In the genomic region with DNA sequence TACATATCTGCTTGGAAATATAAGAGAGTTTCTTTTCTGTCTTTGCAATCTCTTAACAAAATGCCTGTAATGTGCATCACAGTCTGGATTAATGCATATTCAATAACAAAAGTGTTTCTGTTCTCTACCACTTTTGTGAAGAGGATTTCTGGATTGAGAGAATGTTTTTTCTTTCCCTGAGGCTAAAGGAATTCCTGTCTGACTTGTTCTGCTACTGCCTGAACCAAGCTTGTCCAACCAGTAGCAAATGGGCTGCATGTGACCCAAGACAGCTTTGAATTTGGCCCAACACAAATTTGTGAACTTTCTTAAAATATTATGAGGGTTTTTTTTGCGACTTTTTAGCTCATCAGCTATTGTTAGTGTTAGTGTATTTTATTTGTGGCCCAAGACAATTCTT, we compare ENCODE assay signal across 18 cellular contexts.
DNase-seq lines count a peak whose midpoint lies in the region; ATAC-seq, FAIRE-seq and TF ChIP-seq lines count a peak whose summit lies in the region.
"Had no signal": no experiment of that assay in that cellular context is flagged by ENCODE, and none has a peak within 500 bp of the region (broad histone marks: within the 10 kb centered on the region; RNA-seq: fewer than 3 reads in every experiment).

No MANE protein-coding gene starts in this region.

- no peaks in the 10 kb centered on the region for H3K27me3 Mint-ChIP-seq in mesothelial cell of epicardium (ENCODE audit: low read depth)
- H3K27me3 Mint-ChIP-seq: IgD-negative memory B cell had no signal

- WGBS in A549 (ENCODE audit: missing lambda C conversion rate): 5% methylated on average over 1 of the region's 1 CpG
- WGBS in testis, 2 donors: 79 to 92% methylated on average over 1 of the region's 1 CpG

- peak overlapping the region; percentile 44 for H3K27ac Mint-ChIP-seq in mesothelial cell of epicardium
- H3K27ac Mint-ChIP-seq: CD14-positive monocyte, IgD-negative memory B cell had no signal

- ATAC-seq in A549: no peak
- no peak for ATAC-seq in HG03460 (IDR thresholded peaks at IDR 0.05; ENCODE audit: unreplicated experiment)
- ATAC-seq: Panc1 had no signal

- peaks cover 22% of the 10 kb centered on the region for H3K4me1 Mint-ChIP-seq in mesothelial cell of epicardium
- H3K4me1 Mint-ChIP-seq: CD14-positive monocyte, IgD-negative memory B cell had no signal

- H3K36me3 Mint-ChIP-seq in mesothelial cell of epicardium: no peaks in the 10 kb centered on the region
- H3K36me3 Mint-ChIP-seq: CD14-positive monocyte, IgD-negative memory B cell had no signal

- H3K4me1 ChIP-seq in A549 (no peaks in the 10 kb centered on the region), testis (no peaks in the 10 kb centered on the region)
- H3K4me1 ChIP-seq: HAP-1 had no signal

- no peak for TF ChIP-seq CTCF in A549 (IDR thresholded peaks at IDR 0.05)
- TF ChIP-seq CTCF in epithelial cell of esophagus (IDR thresholded peaks at IDR 0.05; ENCODE audit: insufficient read depth, low read depth, low read length, missing control alignments): no peak
- no peak for TF ChIP-seq CTCF in mesothelial cell of epicardium (IDR thresholded peaks at IDR 0.05; ENCODE audit: unreplicated experiment)
- no peak for TF ChIP-seq CTCF in testis (IDR thresholded peaks at IDR 0.05)

- H3K27ac ChIP-seq in A549: no peak overlapping the region
- no peak overlapping the region for H3K27ac ChIP-seq in testis

- TF ChIP-seq EP300 in A549 (IDR thresholded peaks at IDR 0.05): no peak

- H3K4me3 ChIP-seq in A549 (no peak overlapping the region), epithelial cell of esophagus (ENCODE audit: low read length) (no peak overlapping the region), testis (no peak overlapping the region)
- H3K4me3 ChIP-seq: HAP-1 had no signal

- H3K9me3 ChIP-seq in A549 (no peaks in the 10 kb centered on the region), testis (no peaks in the 10 kb centered on the region)
- H3K9me3 ChIP-seq: HAP-1 had no signal

- no peak for TF ChIP-seq RAD21 in A549 (conservative IDR thresholded peaks at IDR 0.05 in 1 of 2, IDR thresholded peaks at IDR 0.05 in 1 of 2)

- CTCF ChIA-PET in A549 (lab: Yijun Ruan, JAX): no interaction called here

- no peak overlapping the region for H3K4me3 Mint-ChIP-seq in mesothelial cell of epicardium
- H3K4me3 Mint-ChIP-seq: CD14-positive monocyte, IgD-negative memory B cell had no signal

- intact Hi-C loops in testis (cut with DNase I; ENCODE audit: low total_unique reads): no loop called here

- DNase-seq in A549 (ENCODE audit: low read depth in 1 of 2, low spot score in 1 of 2): no peak
- peak; percentile 6 for DNase-seq in ELF-1 (ENCODE audit: low read depth, low spot score)
- peak; percentile 26 for DNase-seq in epithelial cell of esophagus (ENCODE audit: low read depth)
- no peak for DNase-seq in mesothelial cell of epicardium (ENCODE audit: low spot score in 2 of 2, unreplicated experiment in 2 of 2)
- no peak for DNase-seq in testis
- no peak for DNase-seq in HPDE6-E6E7 (ENCODE audit: extremely low spot score)
- DNase-seq: ACHN, AML-193, COR-L47, Kasumi-1, NCI-H1930, NCI-H82, Right ventricle myocardium superior had no signal

- no peak overlapping the region for H3K4me2 ChIP-seq in A549

- peaks cover 25% of the 10 kb centered on the region for H3K9me3 Mint-ChIP-seq in mesothelial cell of epicardium
- H3K9me3 Mint-ChIP-seq: IgD-negative memory B cell had no signal

- peak; percentile 39 for FAIRE-seq in A549 (lab: Jason Lieb, UNC)

- H3K27me3 ChIP-seq in testis: no peaks in the 10 kb centered on the region

- TF ChIP-seq POLR2A in A549 (IDR thresholded peaks at IDR 0.05; ENCODE audit: low read length) (no peak), testis (IDR thresholded peaks at IDR 0.05) (no peak)

- no peaks in the 10 kb centered on the region for H3K36me3 ChIP-seq in testis (ENCODE audit: low read depth, missing control alignments)
- H3K36me3 ChIP-seq: HAP-1 had no signal

- POLR2A ChIA-PET in A549 (lab: Yijun Ruan, JAX): no interaction called here

TF ChIP-seq in A549, 52 proteins besides CTCF, POLR2A, EP300 and RAD21:
- TF ChIP-seq MAZ (IDR thresholded peaks at IDR 0.05; ENCODE audit: borderline replicate concordance, low read depth, low read length) (no peak), ZSCAN20 (CRISPR knock-in tag; IDR thresholded peaks at IDR 0.05) (no peak)
TF ChIP-seq in A549: peak in this region for 0.

Comparison
In these comparisons a context has a peak if more than half of its experiments do, and no peak if none do; other contexts are left out.
1. DNase-seq: peak in ELF-1 (single experiment) and epithelial cell of esophagus (single experiment); none in A549 (0 of 2), mesothelial cell of epicardium (0 of 2), testis (single experiment) and HPDE6-E6E7 (single experiment).